In the genomic region with DNA sequence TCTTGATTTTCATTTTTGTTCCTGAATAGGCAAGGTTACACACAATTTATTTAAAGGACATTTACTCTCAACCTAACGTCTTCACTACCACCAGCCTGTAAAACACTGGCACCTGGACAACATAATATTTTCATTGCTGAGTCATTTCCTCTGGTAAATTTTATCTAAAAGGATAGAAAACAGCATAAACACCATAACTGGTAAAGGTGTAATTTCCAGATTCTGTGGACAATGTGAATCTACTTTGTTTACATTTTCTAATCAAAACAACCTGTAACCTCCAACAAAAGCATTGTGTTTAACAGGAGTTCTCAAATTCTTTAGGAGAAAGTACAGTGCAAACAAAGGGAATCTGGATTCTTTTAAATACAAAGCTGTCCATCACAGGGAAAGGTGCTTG, we compare ENCODE assay signal across 11 cellular contexts.
DNase-seq lines count a peak whose midpoint lies in the region; ATAC-seq and TF ChIP-seq lines count a peak whose summit lies in the region.
"Had no signal": no experiment of that assay in that cellular context is flagged by ENCODE, and none has a peak within 500 bp of the region (broad histone marks: within the 10 kb centered on the region; RNA-seq: fewer than 3 reads in every experiment).

No MANE protein-coding gene starts in this region.

- CTCF ChIA-PET in PC-3 (lab: Charles Lee), result interaction anchor here (0.6 to 1.1 kb wide), 2 partner anchors 303 to 412 kb away, joined by 3 to 4 read pairs; no protein-coding TSS in a partner anchor

- peak overlapping the region; percentile 92 for H3K27ac ChIP-seq in PC-3 (ENCODE audit: low read length)

- H3K4me3 ChIP-seq in PC-3 (ENCODE audit: low read length) (no peak overlapping the region; the same call in 1 of the 2 replicates), neuron (ENCODE audit: low read length) (no peak overlapping the region)

- no peaks in the 10 kb centered on the region for H3K36me3 Mint-ChIP-seq in endothelial cell (ENCODE audit: low read depth, unreplicated experiment)
- no peaks in the 10 kb centered on the region for H3K36me3 Mint-ChIP-seq in nephron progenitor cell (ENCODE audit: low read depth)
- H3K36me3 Mint-ChIP-seq in activated T-cell treated with anti-CD3 and anti-CD28 coated beads, Interleukin-2, amount 50 U/mL, for 4 hours (ENCODE audit: insufficient read depth), result no peaks in the 10 kb centered on the region

- H3F3A ChIP-seq in PC-3 (ENCODE audit: low read length, unreplicated experiment), result no peaks in the 10 kb centered on the region

- peak overlapping the region; percentile 53 for H3K9ac ChIP-seq in PC-3 (ENCODE audit: low read length)

- no peaks in the 10 kb centered on the region for H4K20me1 ChIP-seq in PC-3 (ENCODE audit: low read length)

- intact Hi-C loops in PC-3 (cut with micrococcal nuclease), result loop anchor here (1.0 to 10.0 kb wide), 7 partner anchors 53 to 569 kb away; a partner anchor contains a TSS

- no peak for TF ChIP-seq CTCF in PC-3 (conservative IDR thresholded peaks at IDR 0.05; ENCODE audit: low read depth, low read length)
- no peak for TF ChIP-seq CTCF in endothelial cell (IDR thresholded peaks at IDR 0.05; ENCODE audit: unreplicated experiment)
- TF ChIP-seq CTCF in nephron progenitor cell (IDR thresholded peaks at IDR 0.05), result no peak

- H3K27me3 ChIP-seq in PC-3 (ENCODE audit: low read length), result no peaks in the 10 kb centered on the region
- H3K27me3 ChIP-seq in neuron (ENCODE audit: insufficient read depth, low read length), result no peaks in the 10 kb centered on the region

- BruUV-seq in PC-3 (replicated peaks; lab: Mats Ljungman, UMichigan), result no TSS peak

- H3K4me1 Mint-ChIP-seq in endothelial cell (ENCODE audit: unreplicated experiment) (peaks cover 18% of the 10 kb centered on the region), nephron progenitor cell (peaks cover 43% of the 10 kb centered on the region)
- H3K4me1 Mint-ChIP-seq in activated T-cell treated with anti-CD3 and anti-CD28 coated beads, Interleukin-2, amount 50 U/mL, for 4 hours (ENCODE audit: low read depth), result peaks cover 9% of the 10 kb centered on the region

- H3K27ac Mint-ChIP-seq in endothelial cell (ENCODE audit: unreplicated experiment) (peak overlapping the region; percentile 50), nephron progenitor cell (no peak overlapping the region)

- DNase-seq in EL (peak; percentile 62), PC-3 (peak; percentile 81), endothelial cell (ENCODE audit: low spot score) (no peak), nephron progenitor cell (no peak), NCI-H1105 treated with DMSO at 0.1 percent for 48 hours (lab: John Stamatoyannopoulos, UW) (no peak)
- no peak for DNase-seq in activated T-cell treated with anti-CD3 and anti-CD28 coated beads, Interleukin-2, amount 50 U/mL, for 4 hours
- DNase-seq: cerebellar nuclear complex, GOT3, NCI-H2107 had no signal

- H2AFZ ChIP-seq in PC-3 (ENCODE audit: low read length) (no peak overlapping the region), neuron (ENCODE audit: low read depth, low read length) (peak overlapping the region; percentile 35)

- H3K4me3 Mint-ChIP-seq in endothelial cell (ENCODE audit: unreplicated experiment), result no peak overlapping the region
- no peak overlapping the region for H3K4me3 Mint-ChIP-seq in nephron progenitor cell
- H3K4me3 Mint-ChIP-seq in activated T-cell treated with anti-CD3 and anti-CD28 coated beads, Interleukin-2, amount 50 U/mL, for 4 hours, result no peak overlapping the region

- no peaks in the 10 kb centered on the region for H3K27me3 Mint-ChIP-seq in endothelial cell (ENCODE audit: unreplicated experiment)
- peaks cover 8% of the 10 kb centered on the region for H3K27me3 Mint-ChIP-seq in nephron progenitor cell (ENCODE audit: low read depth, poor library complexity)
- peaks cover 9% of the 10 kb centered on the region for H3K27me3 Mint-ChIP-seq in activated T-cell treated with anti-CD3 and anti-CD28 coated beads, Interleukin-2, amount 50 U/mL, for 4 hours (ENCODE audit: low read depth)

- H3K4me1 ChIP-seq in PC-3 (ENCODE audit: insufficient read depth, low read length) (peaks cover 33% of the 10 kb centered on the region), neuron (ENCODE audit: insufficient read depth, low read length) (peaks cover 12% of the 10 kb centered on the region)

- H3K9me3 ChIP-seq in PC-3 (ENCODE audit: low read length) (no peaks in the 10 kb centered on the region), neuron (ENCODE audit: low read length) (no peaks in the 10 kb centered on the region)

- H3K36me3 ChIP-seq in PC-3 (ENCODE audit: low read depth, low read length) (no peaks in the 10 kb centered on the region), neuron (ENCODE audit: insufficient read depth, low read length) (no peaks in the 10 kb centered on the region)

- POLR2A ChIA-PET in PC-3 (lab: Charles Lee; ENCODE audit: unreplicated experiment), result interaction anchor here (0.5 to 1.2 kb wide), 4 partner anchors 10 to 571 kb away, joined by 3 to 6 read pairs (median 4); no protein-coding TSS in a partner anchor

- H3K79me2 ChIP-seq in PC-3 (ENCODE audit: low read length), result no peaks in the 10 kb centered on the region

- H3K4me2 ChIP-seq in PC-3 (ENCODE audit: low read length), result peak overlapping the region; percentile 74

- H3K9me3 Mint-ChIP-seq in endothelial cell (ENCODE audit: unreplicated experiment) (no peaks in the 10 kb centered on the region), nephron progenitor cell (no peaks in the 10 kb centered on the region)
- H3K9me3 Mint-ChIP-seq in activated T-cell treated with anti-CD3 and anti-CD28 coated beads, Interleukin-2, amount 50 U/mL, for 4 hours, result no peaks in the 10 kb centered on the region

- ATAC-seq in PC-3, result peak; percentile 75
- ATAC-seq in activated T-cell treated with anti-CD3 and anti-CD28 coated beads, Interleukin-2, amount 50 U/mL, for 4 hours, result no peak
- ATAC-seq in GM19463 (IDR thresholded peaks at IDR 0.05; ENCODE audit: unreplicated experiment), result no peak

- H3K9me2 ChIP-seq in PC-3 (replicated peaks; ENCODE audit: low read length), result no peaks in the 10 kb centered on the region

Comparison
In these comparisons a context has a peak if more than half of its experiments do, and no peak if none do; other contexts are left out.
1. DNase-seq: peak in EL (single experiment) and PC-3 (single experiment); none in endothelial cell (single experiment), nephron progenitor cell (single experiment), NCI-H1105 treated with DMSO at 0.1 percent for 48 hours (single experiment) and activated T-cell treated with anti-CD3 and anti-CD28 coated beads, Interleukin-2, amount 50 U/mL, for 4 hours (single experiment).